In genomic region chrX:149004936-149005335, GRCh38 we compare ENCODE assay signal across 26 cellular contexts.
DNase-seq lines count a peak whose midpoint lies in the region; ATAC-seq, FAIRE-seq and TF ChIP-seq lines count a peak whose summit lies in the region.
"Had no signal": no experiment of that assay in that cellular context is flagged by ENCODE, and none has a peak within 500 bp of the region (broad histone marks: within the 10 kb centered on the region; RNA-seq: fewer than 3 reads in every experiment).

No MANE protein-coding gene starts in this region.

- H3K9ac ChIP-seq in OCI-LY1 (ENCODE audit: low read length) (no peak overlapping the region), endodermal cell (ENCODE audit: extremely low read depth, low read length, poor library complexity, severe bottlenecking) (no peak overlapping the region)

- no peaks in the 10 kb centered on the region for H3K36me3 Mint-ChIP-seq in endodermal cell (ENCODE audit: low read depth)
- H3K36me3 Mint-ChIP-seq: activated CD4-positive, alpha-beta memory T cell treated with anti-CD3 and anti-CD28 coated beads for 36 hours had no signal

- H3K27ac ChIP-seq in OCI-LY1 (ENCODE audit: low read depth, low read length, poor library complexity, severe bottlenecking) (no peak overlapping the region), endodermal cell (ENCODE audit: low read depth, low read length) (no peak overlapping the region), left lung (no peak overlapping the region)
- H3K27ac ChIP-seq: adrenal gland, heart right ventricle, prostate gland had no signal

- no peak for ATAC-seq in Right ventricle myocardium superior (ENCODE audit: poor library complexity)
- no peak for ATAC-seq in left lung
- ATAC-seq: heart right ventricle had no signal

- H3K27me3 Mint-ChIP-seq in endodermal cell (ENCODE audit: insufficient read depth): no peaks in the 10 kb centered on the region
- H3K27me3 Mint-ChIP-seq: activated B cell treated with CpG ODN at 0.5 μM for 24 hours; activated CD4-positive, alpha-beta memory T cell treated with anti-CD3 and anti-CD28 coated beads for 36 hours; CD4-positive, alpha-beta T cell; dendritic cell treated with granulocyte-macrophage colony-stimulating factor and Interleukin-4, amounts not matched to agents 40 ng/mL and 50 ng/mL, for 4 days had no signal

- H4K20me1 ChIP-seq in OCI-LY1 (ENCODE audit: insufficient read depth, low read length): no peaks in the 10 kb centered on the region

- H3F3A ChIP-seq in OCI-LY1 (ENCODE audit: insufficient read depth, low read length): no peaks in the 10 kb centered on the region

- WGBS in endodermal cell (ENCODE audit: insufficient coverage in 1 of 2, insufficient read length in 1 of 2), 2 experiments: 81% methylated on average over 2 of the region's 2 CpGs; no CpG with 5 or more reads in 1 of the 2 experiments

- intact Hi-C loops in Right ventricle myocardium superior (cut with DNase I): no loop called here
- intact Hi-C loops in left lung (cut with DNase I): no loop called here

- H3K4me1 ChIP-seq in OCI-LY1 (ENCODE audit: insufficient read depth, low read length, severe bottlenecking) (peaks cover 14% of the 10 kb centered on the region), endodermal cell (ENCODE audit: control insufficient read depth, insufficient read depth, low read length) (no peaks in the 10 kb centered on the region), left lung (no peaks in the 10 kb centered on the region)
- H3K4me1 ChIP-seq: adrenal gland, heart right ventricle, prostate gland had no signal

- H3K4me2 ChIP-seq in OCI-LY1 (ENCODE audit: low read length): no peak overlapping the region

- no peaks in the 10 kb centered on the region for H3K36me3 ChIP-seq in GM06990 (ENCODE audit: control insufficient read depth, insufficient read depth, low read length)
- no peaks in the 10 kb centered on the region for H3K36me3 ChIP-seq in OCI-LY1 (ENCODE audit: insufficient read depth, low read length)
- no peaks in the 10 kb centered on the region for H3K36me3 ChIP-seq in endodermal cell (ENCODE audit: control insufficient read depth, insufficient read depth, low read length)
- H3K36me3 ChIP-seq in left lung: no peaks in the 10 kb centered on the region
- H3K36me3 ChIP-seq: adrenal gland, heart right ventricle, prostate gland had no signal

- H3K9me3 ChIP-seq in OCI-LY1 (ENCODE audit: low read length): no peaks in the 10 kb centered on the region
- H3K9me3 ChIP-seq in endodermal cell (ENCODE audit: control insufficient read depth, low read length): no peaks in the 10 kb centered on the region
- no peaks in the 10 kb centered on the region for H3K9me3 ChIP-seq in left lung
- H3K9me3 ChIP-seq: adrenal gland, heart right ventricle, prostate gland had no signal

- H3K4me3 ChIP-seq in GM06990 (replicated peaks; ENCODE audit: low read depth, low read length) (no peak overlapping the region), OCI-LY1 (ENCODE audit: low read depth, low read length, poor library complexity, severe bottlenecking) (no peak overlapping the region), endodermal cell (ENCODE audit: low read length) (no peak overlapping the region), left lung (no peak overlapping the region)
- H3K4me3 ChIP-seq: adrenal gland, heart right ventricle, prostate gland had no signal

- no peak for DNase-seq in GM06990 (ENCODE audit: extremely low read depth, insufficient read length)
- peak; percentile 7 for DNase-seq in GM20000 (ENCODE audit: low spot score)
- DNase-seq in endodermal cell: peak; percentile 55
- no peak for DNase-seq in epidermal melanocyte (ENCODE audit: insufficient read length, low spot score)
- no peak for DNase-seq in Right ventricle myocardium superior
- no peak for DNase-seq in left lung
- DNase-seq in HTR-8/SVneo (ENCODE audit: insufficient read length, low spot score): no peak
- DNase-seq: activated B cell treated with CpG ODN at 0.5 μM for 24 hours; activated CD4-positive, alpha-beta memory T cell treated with anti-CD3 and anti-CD28 coated beads for 36 hours; activated T-cell treated with anti-CD3 and anti-CD28 coated beads for 4 hours; adrenal gland; CD4-positive, alpha-beta T cell; DMS153; GOT3; heart right ventricle; NCI-H1417; NCI-H510A treated with DMSO at 0.1 percent for 48 hours; SIG-M5; stimulated activated naive CD4-positive, alpha-beta T cell had no signal

- no peak overlapping the region for H3K27ac Mint-ChIP-seq in endodermal cell
- H3K27ac Mint-ChIP-seq: activated B cell treated with CpG ODN at 0.5 μM for 24 hours; activated CD4-positive, alpha-beta memory T cell treated with anti-CD3 and anti-CD28 coated beads for 36 hours; CD4-positive, alpha-beta T cell; dendritic cell treated with granulocyte-macrophage colony-stimulating factor and Interleukin-4, amounts not matched to agents 40 ng/mL and 50 ng/mL, for 4 days; T-helper 1 cell treated with Interleukin-12 subunit alpha and Interleukin-12 subunit beta and Interleukin-4 antibody, amounts not matched to agents 30 μg/mL and 1 μg/mL, for 36 hours had no signal

- no peak for FAIRE-seq in HTR-8/SVneo (lab: Jason Lieb, UNC)
- FAIRE-seq: bronchial epithelial cell, islet of Langerhans had no signal

- H3K9me3 Mint-ChIP-seq in endodermal cell: peaks cover 45% of the 10 kb centered on the region
- H3K9me3 Mint-ChIP-seq: activated B cell treated with CpG ODN at 0.5 μM for 24 hours; activated CD4-positive, alpha-beta memory T cell treated with anti-CD3 and anti-CD28 coated beads for 36 hours; CD4-positive, alpha-beta T cell; dendritic cell treated with granulocyte-macrophage colony-stimulating factor and Interleukin-4, amounts not matched to agents 40 ng/mL and 50 ng/mL, for 4 days; T-helper 1 cell treated with Interleukin-12 subunit alpha and Interleukin-12 subunit beta and Interleukin-4 antibody, amounts not matched to agents 30 μg/mL and 1 μg/mL, for 36 hours had no signal

- TF ChIP-seq CTCF in GM06990 (IDR thresholded peaks at IDR 0.05; ENCODE audit: insufficient read depth, low read length, poor library complexity, severe bottlenecking): peak; percentile 37
- peak; percentile 14 for TF ChIP-seq CTCF in GM20000 (IDR thresholded peaks at IDR 0.05; ENCODE audit: extremely low read depth, missing control alignments)
- TF ChIP-seq CTCF in OCI-LY1 (IDR thresholded peaks at IDR 0.05; ENCODE audit: low read length): peak; percentile 56
- TF ChIP-seq CTCF in endodermal cell (conservative IDR thresholded peaks at IDR 0.05): peak; percentile 47
- no peak for TF ChIP-seq CTCF in left lung (IDR thresholded peaks at IDR 0.05)

- H3K9me2 ChIP-seq in OCI-LY1 (ENCODE audit: low read depth, low read length): no peaks in the 10 kb centered on the region

- H3K27me3 ChIP-seq in GM06990 (replicated peaks; ENCODE audit: control insufficient read depth, insufficient read depth, low read length) (no peaks in the 10 kb centered on the region), OCI-LY1 (ENCODE audit: insufficient read depth, low read length) (no peaks in the 10 kb centered on the region), endodermal cell (ENCODE audit: control insufficient read depth, insufficient read depth, low read length, poor library complexity, severe bottlenecking) (no peaks in the 10 kb centered on the region), left lung (no peaks in the 10 kb centered on the region)
- H3K27me3 ChIP-seq: heart right ventricle had no signal

- H2AFZ ChIP-seq in OCI-LY1 (ENCODE audit: low read length): no peak overlapping the region

- no peaks in the 10 kb centered on the region for H3K79me2 ChIP-seq in OCI-LY1 (ENCODE audit: insufficient read depth, low read length)

- H3K4me3 Mint-ChIP-seq in endodermal cell: no peak overlapping the region
- H3K4me3 Mint-ChIP-seq: activated B cell treated with CpG ODN at 0.5 μM for 24 hours; activated CD4-positive, alpha-beta memory T cell treated with anti-CD3 and anti-CD28 coated beads for 36 hours; CD4-positive, alpha-beta T cell; dendritic cell treated with granulocyte-macrophage colony-stimulating factor and Interleukin-4, amounts not matched to agents 40 ng/mL and 50 ng/mL, for 4 days; neural crest cell; T-helper 1 cell treated with Interleukin-12 subunit alpha and Interleukin-12 subunit beta and Interleukin-4 antibody, amounts not matched to agents 30 μg/mL and 1 μg/mL, for 36 hours had no signal

- H3K4me1 Mint-ChIP-seq in endodermal cell: peaks cover 7% of the 10 kb centered on the region
- H3K4me1 Mint-ChIP-seq: activated B cell treated with CpG ODN at 0.5 μM for 24 hours, neural crest cell had no signal

Comparison
In these comparisons a context has a peak if more than half of its experiments do, and no peak if none do; other contexts are left out.
1. DNase-seq: peak in GM20000 (single experiment) and endodermal cell (single experiment); none in GM06990 (single experiment), epidermal melanocyte (single experiment), Right ventricle myocardium superior (single experiment), left lung (0 of 2) and HTR-8/SVneo (single experiment).
2. CTCF ChIP-seq: peak in GM06990 (single experiment), GM20000 (single experiment), OCI-LY1 (single experiment) and endodermal cell (single experiment); none in left lung (0 of 2).